11 cellular contexts compared by ENCODE assay signal in genomic region chr11:103529217-103529684, GRCh38.
A peak's percentile ranks its signal among the peaks of the same experiment; 100 is the strongest.
DNase-seq lines count a peak whose midpoint lies in the region; FAIRE-seq and TF ChIP-seq lines count a peak whose summit lies in the region.
"Had no signal": no experiment of that assay in that cellular context is flagged by ENCODE, and none has a peak within 500 bp of the region (broad histone marks: within the 10 kb centered on the region; RNA-seq: fewer than 3 reads in every experiment).

No MANE protein-coding gene starts in this region.

- no peak overlapping the region for H3K18ac ChIP-seq in mesenchymal stem cell (ENCODE audit: low read depth in 1 of 2, low read length in 2 of 2)

- H3K27me3 ChIP-seq in bronchial epithelial cell (ENCODE audit: control insufficient read depth, insufficient read depth, low read length) = no peaks in the 10 kb centered on the region
- no peaks in the 10 kb centered on the region for H3K27me3 ChIP-seq in mesenchymal stem cell (ENCODE audit: control insufficient read depth in 1 of 2, insufficient read depth in 1 of 2, low read length in 2 of 2)
- no peaks in the 10 kb centered on the region for H3K27me3 ChIP-seq in tibial artery

- H3K23ac ChIP-seq in mesenchymal stem cell (ENCODE audit: low read length in 2 of 2) = no peak overlapping the region

- no peak overlapping the region for H2BK5ac ChIP-seq in mesenchymal stem cell (ENCODE audit: low read depth, low read length, poor library complexity, severe bottlenecking)

- H2AK5ac ChIP-seq in mesenchymal stem cell (ENCODE audit: low read length, severe bottlenecking) = no peak overlapping the region

- no peak overlapping the region for H2BK120ac ChIP-seq in mesenchymal stem cell (ENCODE audit: low read depth, low read length)

- H4K91ac ChIP-seq in mesenchymal stem cell (ENCODE audit: low read length) = no peak overlapping the region

- H3K4me1 ChIP-seq in mesenchymal stem cell (ENCODE audit: control insufficient read depth, insufficient read depth, low read depth, low read length) (peaks cover 3% of the 10 kb centered on the region), tibial artery (no peaks in the 10 kb centered on the region)
- H3K4me1 ChIP-seq: spleen had no signal

- H2AFZ ChIP-seq in mesenchymal stem cell (ENCODE audit: low read depth, low read length) = no peak overlapping the region

- intact Hi-C loops in tibial artery (cut with DNase I; ENCODE audit: low total_unique reads) = no loop called here

- DNase-seq in AG08396 (ENCODE audit: low spot score) (peak; percentile 44), LoVo (ENCODE audit: low spot score) (peak; percentile 18), bronchial epithelial cell (ENCODE audit: low read depth) (peak; percentile 89), mesenchymal stem cell (peak; percentile 89), ureter (ENCODE audit: low spot score) (no peak), tibial artery (no peak), DMS79 treated with DMSO at 0.1 percent for 48 hours (lab: John Stamatoyannopoulos, UW) (no peak)
- DNase-seq in activated CD4-positive, alpha-beta T cell treated with anti-CD3 and anti-CD28 coated beads, Interleukin-2, amount 50 U/mL, for 48 hours = no peak
- DNase-seq: activated B cell treated with CpG ODN at 0.5 μM for 24 hours; activated naive CD4-positive, alpha-beta T cell treated with Interleukin-2 at 50 U/mL for 16 hours; spleen had no signal

- H3K9me3 ChIP-seq in mesenchymal stem cell (ENCODE audit: control insufficient read depth, low read length) (no peaks in the 10 kb centered on the region), tibial artery (no peaks in the 10 kb centered on the region)
- H3K9me3 ChIP-seq: spleen had no signal

- no peaks in the 10 kb centered on the region for H3K79me1 ChIP-seq in mesenchymal stem cell (replicated peaks; ENCODE audit: low read length, poor library complexity, severe bottlenecking)

- H4K8ac ChIP-seq in mesenchymal stem cell (ENCODE audit: low read length) = no peak overlapping the region

- no peak overlapping the region for H3K9ac ChIP-seq in mesenchymal stem cell (ENCODE audit: low read length)

- H3K27ac ChIP-seq in mesenchymal stem cell (ENCODE audit: low read length, poor library complexity, severe bottlenecking) = peak overlapping the region; percentile 15
- no peak overlapping the region for H3K27ac ChIP-seq in tibial artery
- H3K27ac ChIP-seq: spleen had no signal

- no peak overlapping the region for H3K4me2 ChIP-seq in mesenchymal stem cell (ENCODE audit: low read length, poor library complexity, severe bottlenecking)

- H3K4me3 ChIP-seq in bronchial epithelial cell (ENCODE audit: low read depth, low read length) = no peak overlapping the region
- no peak overlapping the region for H3K4me3 ChIP-seq in mesenchymal stem cell (ENCODE audit: insufficient read depth in 1 of 2, low read depth in 1 of 2, low read length in 2 of 2)
- H3K4me3 ChIP-seq in tibial artery = no peak overlapping the region
- H3K4me3 ChIP-seq: spleen had no signal

- H2BK12ac ChIP-seq in mesenchymal stem cell (ENCODE audit: low read length in 2 of 2) = peak overlapping the region in 1 of 2 experiments; percentile 59

- FAIRE-seq in bronchial epithelial cell (lab: Jason Lieb, UNC) = peak; percentile 13

- no peak overlapping the region for H2BK15ac ChIP-seq in mesenchymal stem cell (ENCODE audit: low read depth, poor library complexity, severe bottlenecking)

- whole genome bisulfite sequencing in mesenchymal stem cell = 0% methylated on average over 2 of the region's 4 CpGs

- H3K36me3 ChIP-seq in bronchial epithelial cell (ENCODE audit: control insufficient read depth, insufficient read depth, low read length) = no peaks in the 10 kb centered on the region
- H3K36me3 ChIP-seq in mesenchymal stem cell (ENCODE audit: control insufficient read depth in 1 of 2, insufficient read depth in 2 of 2, low read depth in 1 of 2, low read length in 2 of 2) = no peaks in the 10 kb centered on the region
- no peaks in the 10 kb centered on the region for H3K36me3 ChIP-seq in tibial artery
- H3K36me3 ChIP-seq: spleen had no signal

- TF ChIP-seq CTCF in bronchial epithelial cell (IDR thresholded peaks at IDR 0.05; ENCODE audit: insufficient read depth, low read length, severe bottlenecking) (no peak), tibial artery (IDR thresholded peaks at IDR 0.05) (no peak)

- H3K14ac ChIP-seq in mesenchymal stem cell (ENCODE audit: low read length in 2 of 2) = no peak overlapping the region

- H3K4ac ChIP-seq in mesenchymal stem cell (ENCODE audit: low read depth in 1 of 2, low read length in 2 of 2) = no peak overlapping the region

Comparison
In these comparisons a context has a peak if more than half of its experiments do, and no peak if none do; other contexts are left out.
1. DNase-seq: peak in AG08396 (single experiment), LoVo (single experiment), bronchial epithelial cell (single experiment) and mesenchymal stem cell (single experiment); none in ureter (single experiment), tibial artery (0 of 2), DMS79 treated with DMSO at 0.1 percent for 48 hours (single experiment) and activated CD4-positive, alpha-beta T cell treated with anti-CD3 and anti-CD28 coated beads, Interleukin-2, amount 50 U/mL, for 48 hours (0 of 2).